ENCODE assay signal across 7 cellular contexts in the genomic region with DNA sequence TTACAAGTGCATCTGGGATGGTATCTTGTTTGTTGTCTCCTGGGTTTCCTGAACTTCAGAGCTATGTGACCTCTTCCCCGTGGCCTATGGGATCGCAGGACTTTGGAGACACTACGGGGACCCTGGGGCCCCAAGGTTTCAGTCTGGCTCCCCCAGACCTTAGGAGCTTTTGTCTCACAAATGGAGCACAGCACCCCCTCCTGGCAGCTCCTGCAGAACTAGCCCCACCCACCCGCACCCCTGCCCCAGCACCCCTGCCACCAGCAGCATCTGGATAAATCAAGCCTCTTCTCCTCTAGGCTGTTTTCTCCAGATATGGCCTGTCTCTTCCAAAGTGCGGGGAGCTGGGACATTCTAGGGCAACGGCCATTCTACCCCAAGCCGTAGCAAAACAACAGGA. TPM values are rescaled to one million over a fixed set of nuclear protein-coding genes. Genes with fewer than 3 reads are reported as not detected.
A peak's percentile ranks its signal among the peaks of the same experiment; 100 is the strongest.
DNase-seq lines count a peak whose midpoint lies in the region; ATAC-seq lines count a peak whose summit lies in the region.

No MANE protein-coding gene starts in this region.

- H3K4me3 Mint-ChIP-seq in T-helper 17 cell = no peak overlapping the region

- no peaks in the 10 kb centered on the region for H3K27me3 Mint-ChIP-seq in T-helper 17 cell

- peak; percentile 50 for DNase-seq in GM19238 (ENCODE audit: insufficient read length, low spot score)
- DNase-seq in T-helper 17 cell = peak; percentile 39 to 50 (median 42)
- peak in 9 of 61 donors; percentile 11 to 38 (median 17) for DNase-seq in caudate nucleus (lab: John Stamatoyannopoulos, UW)
- peak; percentile 44 for DNase-seq in stimulated activated CD4-positive, alpha-beta T cell treated with anti-CD3 and anti-CD28 coated beads, Interleukin-1b, Interleukin-23, amount 100 ng/mL, for 48 hours
- no peak for DNase-seq in superior temporal gyrus (ENCODE audit: extremely low spot score)
- no peak for DNase-seq in NCI-H748 (lab: John Stamatoyannopoulos, UW; ENCODE audit: unreplicated experiment)

- no peaks in the 10 kb centered on the region for H3K9me3 ChIP-seq in T-helper 17 cell (ENCODE audit: control insufficient read depth, low read length, poor library complexity, severe bottlenecking)

- peak overlapping the region; percentile 49 for H3K27ac Mint-ChIP-seq in T-helper 17 cell

- ATAC-seq in T-helper 17 cell = peak; percentile 70
- ATAC-seq in GM21529 (IDR thresholded peaks at IDR 0.05; ENCODE audit: unreplicated experiment) = no peak

- peaks cover 4% of the 10 kb centered on the region for H3K36me3 Mint-ChIP-seq in T-helper 17 cell (ENCODE audit: low read depth)

- H3K27ac ChIP-seq in caudate nucleus (ENCODE audit: low read depth, low read length) = peak overlapping the region; percentile 83

- H3K4me1 Mint-ChIP-seq in T-helper 17 cell = peaks cover 5% of the 10 kb centered on the region

RNA-seq across cellular contexts. Expression of a gene that starts 10.4 kb away (rescaled TPM):
- not detected for total RNA-seq in T-helper 17 cell

RNA-seq across cellular contexts. Expression of a gene that starts 32.2 kb away (rescaled TPM):
- 10 to 100 TPM; 16.6 to 19.3 TPM for total RNA-seq in T-helper 17 cell

Comparison
In these comparisons a context has a peak if more than half of its experiments do, and no peak if none do; other contexts are left out.
1. DNase-seq: peak in GM19238 (single experiment), T-helper 17 cell (3 of 3) and stimulated activated CD4-positive, alpha-beta T cell treated with anti-CD3 and anti-CD28 coated beads, Interleukin-1b, Interleukin-23, amount 100 ng/mL, for 48 hours (single experiment); none in superior temporal gyrus (single experiment) and NCI-H748 (single experiment).